In genomic region chr2:233848276-233848675, GRCh38 we compare ENCODE assay signal across 27 cellular contexts. TPM values are rescaled to one million over a fixed set of nuclear protein-coding genes. Genes with fewer than 3 reads are reported as not detected.
DNase-seq lines count a peak whose midpoint lies in the region; ATAC-seq, FAIRE-seq and TF ChIP-seq lines count a peak whose summit lies in the region.
"Had no signal": no experiment of that assay in that cellular context is flagged by ENCODE, and none has a peak within 500 bp of the region (broad histone marks: within the 10 kb centered on the region; RNA-seq: fewer than 3 reads in every experiment).

No MANE protein-coding gene starts in this region.

- H3K4me3 ChIP-seq in HepG2 (replicated peaks in 1 of 3; ENCODE audit: insufficient read depth in 1 of 3, low read depth in 2 of 3, low read length in 3 of 3) (no peak overlapping the region), right lobe of liver (no peak overlapping the region), Panc1 (ENCODE audit: low read depth in 2 of 2, low read length in 2 of 2) (no peak overlapping the region), esophagus muscularis mucosa (no peak overlapping the region), stomach (no peak overlapping the region)
- H3K4me3 ChIP-seq: coronary artery, gastroesophageal sphincter, left lung, pancreas, right atrium auricular region, SJSA1, tibial artery had no signal

- no peak overlapping the region for H3K4me3 Mint-ChIP-seq in stimulated activated effector memory CD8-positive, alpha-beta T cell treated with anti-CD3 and anti-CD28 coated beads, Interleukin-12 subunit alpha, Interleukin-12 subunit beta, amount 100 ng/mL, for 72 hours
- H3K4me3 Mint-ChIP-seq: naive thymus-derived CD8-positive, alpha-beta T cell; T-cell had no signal

- H4K20me1 ChIP-seq in HepG2 (ENCODE audit: insufficient read depth, low read length), result peaks cover 9% of the 10 kb centered on the region

- WGBS in HepG2 (ENCODE audit: low lambda C conversion rate), result 98% methylated on average over 13 of the region's 13 CpGs
- WGBS in right lobe of liver (ENCODE audit: insufficient coverage, low coverage, low lambda C conversion rate, missing lambda C conversion rate), result 96% methylated on average over 12 of the region's 13 CpGs
- 91% methylated on average over 13 of the region's 13 CpGs for WGBS in esophagus muscularis mucosa
- 89 to 98% (median 97%) methylated on average over 13 of the region's 13 CpGs for WGBS in stomach, 5 donors

- H3K9me3 ChIP-seq in HepG2 (ENCODE audit: low read length), result no peaks in the 10 kb centered on the region
- H3K9me3 ChIP-seq in right lobe of liver, result no peaks in the 10 kb centered on the region
- no peaks in the 10 kb centered on the region for H3K9me3 ChIP-seq in Panc1 (ENCODE audit: control insufficient read depth, insufficient read depth, low read depth, low read length)
- H3K9me3 ChIP-seq in esophagus muscularis mucosa, result no peaks in the 10 kb centered on the region
- no peaks in the 10 kb centered on the region for H3K9me3 ChIP-seq in stomach
- H3K9me3 ChIP-seq: gastroesophageal sphincter, left lung, pancreas, right atrium auricular region, SJSA1, tibial artery had no signal

- CTCF ChIA-PET in HepG2 (lab: Yijun Ruan, JAX; ENCODE audit: low intra/inter-chr PET ratio, low total read pairs) (no interaction called here), Panc1 (lab: Charles Lee) (no interaction called here)

- H3K4me1 Mint-ChIP-seq in stimulated activated effector memory CD8-positive, alpha-beta T cell treated with anti-CD3 and anti-CD28 coated beads, Interleukin-12 subunit alpha, Interleukin-12 subunit beta, amount 100 ng/mL, for 72 hours, result peaks cover 13% of the 10 kb centered on the region

- DNase-seq in HepG2 (ENCODE audit: low spot score) (no peak), right lobe of liver (no peak), Panc1 (ENCODE audit: low read depth, low spot score) (no peak), esophagus muscularis mucosa (ENCODE audit: extremely low spot score) (peak; percentile 21), stomach (no peak)
- no peak for DNase-seq in activated CD8-positive, alpha-beta memory T cell treated with anti-CD3 and anti-CD28 coated beads, Interleukin-2, amount 50 U/mL, for 48 hours
- DNase-seq in stimulated activated effector memory CD8-positive, alpha-beta T cell treated with anti-CD3 and anti-CD28 coated beads, Interleukin-12 subunit alpha, Interleukin-12 subunit beta, amount 100 ng/mL, for 72 hours (ENCODE audit: low spot score in 2 of 2), result no peak
- DNase-seq: activated CD4-positive, alpha-beta T cell treated with anti-CD3 and anti-CD28 coated beads for 4 hours; activated effector memory CD4-positive, alpha-beta T cell treated with Interleukin-2 at 50 U/mL for 16 hours; hypothalamus; KG1; left lung; NCI-H1694; NCI-H2171; NCI-H524; pancreas; stimulated activated CD4-positive, alpha-beta T cell treated with anti-CD3 and anti-CD28 coated beads, Interleukin-4, amount 100 ng/mL, for 1 hour; stimulated activated naive CD4-positive, alpha-beta T cell treated with Interleukin-2 at 50 U/mL for 16 hours; T-cell; tibial artery had no signal

- H3K4me2 ChIP-seq in HepG2 (ENCODE audit: low read depth, low read length), result no peak overlapping the region

- intact Hi-C loops in HepG2 (cut with micrococcal nuclease; ENCODE audit: unreplicated experiment) (no loop called here), right lobe of liver (cut with DNase I) (no loop called here), Panc1 (cut with micrococcal nuclease; ENCODE audit: unreplicated experiment) (no loop called here), esophagus muscularis mucosa (cut with DNase I) (no loop called here), stomach (cut with DNase I; ENCODE audit: low total_unique reads) (no loop called here)

- no peaks in the 10 kb centered on the region for H3K27me3 ChIP-seq in HepG2 (ENCODE audit: control insufficient read depth in 1 of 2, insufficient read depth in 2 of 2, low read length in 2 of 2)
- H3K27me3 ChIP-seq in right lobe of liver, result no peaks in the 10 kb centered on the region
- H3K27me3 ChIP-seq in Panc1 (ENCODE audit: control insufficient read depth, insufficient read depth, low read length), result no peaks in the 10 kb centered on the region
- peaks cover 0 to 44% (median 0%) of the 10 kb centered on the region in 4 donors for H3K27me3 ChIP-seq in esophagus muscularis mucosa
- peaks cover 0 to 13% (median 0%) of the 10 kb centered on the region in 3 donors for H3K27me3 ChIP-seq in stomach
- H3K27me3 ChIP-seq: pancreas, right atrium auricular region, SJSA1, tibial artery had no signal

- H3K36me3 Mint-ChIP-seq in stimulated activated effector memory CD8-positive, alpha-beta T cell treated with anti-CD3 and anti-CD28 coated beads, Interleukin-12 subunit alpha, Interleukin-12 subunit beta, amount 100 ng/mL, for 72 hours, result peaks cover 100% of the 10 kb centered on the region
- H3K36me3 Mint-ChIP-seq: naive thymus-derived CD8-positive, alpha-beta T cell; T-cell had no signal

- H3K4me1 ChIP-seq in HepG2 (ENCODE audit: insufficient read depth, low read length) (peaks cover 25% of the 10 kb centered on the region), right lobe of liver (no peaks in the 10 kb centered on the region), Panc1 (ENCODE audit: control insufficient read depth, insufficient read depth, low read length) (peaks cover 19% of the 10 kb centered on the region), esophagus muscularis mucosa (no peaks in the 10 kb centered on the region), stomach (peaks cover 0 to 15% (median 3%) of the 10 kb centered on the region in 4 donors)
- H3K4me1 ChIP-seq: gastroesophageal sphincter, pancreas, tibial artery had no signal

- H3K27ac ChIP-seq in HepG2 (ENCODE audit: extremely low read length, insufficient read depth, low read length), result no peak overlapping the region
- H3K27ac ChIP-seq in right lobe of liver, result no peak overlapping the region
- peak overlapping the region; percentile 45 for H3K27ac ChIP-seq in Panc1 (ENCODE audit: low read length)
- no peak overlapping the region for H3K27ac ChIP-seq in esophagus muscularis mucosa (replicated peaks in 1 of 4)
- H3K27ac ChIP-seq in stomach, result no peak overlapping the region
- H3K27ac ChIP-seq: C4-2B, coronary artery, gastroesophageal sphincter, left lung, pancreas, right atrium auricular region, SJSA1, tibial artery had no signal

- BruUV-seq in HepG2 (replicated peaks; lab: Mats Ljungman, UMichigan) (no TSS peak), Panc1 (replicated peaks; lab: Mats Ljungman, UMichigan) (no TSS peak)

- TF ChIP-seq RAD21 in HepG2 (CRISPR knock-in tag; IDR thresholded peaks at IDR 0.05), result no peak

- FAIRE-seq in HepG2 (lab: Jason Lieb, UNC), result no peak
- FAIRE-seq: pancreas, RCC 7860 had no signal

- in situ Hi-C loops in HepG2 (cut with HindIII; ENCODE audit: extremely low pct_ligation_motif_present, low pct_unique_long_range_greater_than_20kb), result loop anchor here (25.0 kb wide), 1 partner anchor 536 kb away; the partner anchor contains the start of gene SAG
- in situ Hi-C loops in Panc1 (cut with HindIII; ENCODE audit: low pct_unique_long_range_greater_than_20kb, low sequenced_read_pairs), result no loop called here

- TF ChIP-seq EP300 in HepG2 (IDR thresholded peaks at IDR 0.05; ENCODE audit: low read depth in 2 of 2, low read length in 2 of 2) (no peak), HepG2 (CRISPR knock-in tag; IDR thresholded peaks at IDR 0.05; ENCODE audit: borderline replicate concordance) (no peak), esophagus muscularis mucosa (IDR thresholded peaks at IDR 0.05) (no peak), stomach (IDR thresholded peaks at IDR 0.05) (no peak)

- H2AFZ ChIP-seq in HepG2 (ENCODE audit: low read length), result no peak overlapping the region

- H3K27ac Mint-ChIP-seq in stimulated activated effector memory CD8-positive, alpha-beta T cell treated with anti-CD3 and anti-CD28 coated beads, Interleukin-12 subunit alpha, Interleukin-12 subunit beta, amount 100 ng/mL, for 72 hours, result no peak overlapping the region
- H3K27ac Mint-ChIP-seq: naive thymus-derived CD8-positive, alpha-beta T cell; T-cell had no signal

- no peak overlapping the region for H3K9ac ChIP-seq in HepG2 (ENCODE audit: insufficient read depth, low read depth, low read length)

- ATAC-seq in HepG2, result no peak
- no peak for ATAC-seq in right lobe of liver
- ATAC-seq in Panc1, result no peak
- ATAC-seq in stimulated activated effector memory CD8-positive, alpha-beta T cell treated with anti-CD3 and anti-CD28 coated beads, Interleukin-12 subunit alpha, Interleukin-12 subunit beta, amount 100 ng/mL, for 72 hours, result no peak
- ATAC-seq: gastroesophageal sphincter; left lung; naive thymus-derived CD8-positive, alpha-beta T cell; pancreas; T-cell had no signal

- peaks cover 29% of the 10 kb centered on the region for H3K79me2 ChIP-seq in HepG2 (ENCODE audit: insufficient read depth, low read length)

- H3K36me3 ChIP-seq in HepG2 (replicated peaks in 1 of 2; ENCODE audit: control insufficient read depth in 1 of 2, insufficient read depth in 2 of 2, low read length in 2 of 2) (peaks cover 49 to 88% of the 10 kb centered on the region in 2 experiments), right lobe of liver (no peaks in the 10 kb centered on the region), Panc1 (ENCODE audit: control insufficient read depth, insufficient read depth, low read length) (peaks cover 51% of the 10 kb centered on the region), esophagus muscularis mucosa (no peaks in the 10 kb centered on the region), stomach (peaks cover 0 to 26% (median 0%) of the 10 kb centered on the region in 4 donors)
- H3K36me3 ChIP-seq: gastroesophageal sphincter, pancreas, right atrium auricular region, tibial artery had no signal

- TF ChIP-seq CTCF in HepG2 (CRISPR knock-in tag; IDR thresholded peaks at IDR 0.05), result no peak
- no peak for TF ChIP-seq CTCF in right lobe of liver (IDR thresholded peaks at IDR 0.05)
- no peak for TF ChIP-seq CTCF in Panc1 (IDR thresholded peaks at IDR 0.05)
- TF ChIP-seq CTCF in esophagus muscularis mucosa (IDR thresholded peaks at IDR 0.05), result no peak
- no peak for TF ChIP-seq CTCF in stomach (IDR thresholded peaks at IDR 0.05)

- TF ChIP-seq POLR2A in HepG2 (IDR thresholded peaks at IDR 0.05; ENCODE audit: insufficient read depth in 1 of 2, low read depth in 2 of 2, low read length in 2 of 2) (no peak), right lobe of liver (IDR thresholded peaks at IDR 0.05) (no peak), esophagus muscularis mucosa (IDR thresholded peaks at IDR 0.05; ENCODE audit: low read depth) (no peak), stomach (IDR thresholded peaks at IDR 0.05) (no peak)

- POLR2A ChIA-PET in HepG2 (lab: Yijun Ruan, JAX), result no interaction called here
- POLR2A ChIA-PET in Panc1 (lab: Charles Lee), result interaction anchor here (0.6 to 0.8 kb wide), 2 partner anchors 43 to 126 kb away, joined by 3 to 4 read pairs; no protein-coding TSS in a partner anchor

- H3K9me3 Mint-ChIP-seq in stimulated activated effector memory CD8-positive, alpha-beta T cell treated with anti-CD3 and anti-CD28 coated beads, Interleukin-12 subunit alpha, Interleukin-12 subunit beta, amount 100 ng/mL, for 72 hours, result no peaks in the 10 kb centered on the region
- H3K9me3 Mint-ChIP-seq: naive thymus-derived CD8-positive, alpha-beta T cell; T-cell had no signal

RNA-seq across cellular contexts. Expression of gene HJURP, which starts 6.1 kb away (rescaled TPM):
- total RNA-seq in HepG2 (2016; rRNA removed; fragmentation: Illumina TruSeq; extraction: Trizol) (36.3 and 45.9 TPM in 2 replicates), right lobe of liver (1 to 10 TPM in 3 of 6 experiments, under 1 TPM in 3; 0.27 to 2.5 (median 0.89) TPM), Panc1 (2021; ENCODE audit: unreplicated experiment) (87.0 TPM), esophagus muscularis mucosa (under 1 TPM in 3 of 4 donors, not detected in 1; under 0.01 to 0.23 (median 0.19) TPM), stomach (10 to 100 TPM in 1 of 5 donors, 1 to 10 TPM in 4; 2.0 to 28.3 (median 3.3) TPM)
- 12.1 and 14.1 TPM in 2 replicates for total RNA-seq in HepG2 (2016; cell fraction: cytosol; rRNA removed; fragmentation: Illumina TruSeq; extraction: Trizol; ENCODE audit: low read depth)
- total RNA-seq in HepG2 (2016; cell fraction: insoluble cytoplasmic fraction; rRNA removed; fragmentation: Illumina TruSeq; extraction: Trizol), result 35.1 and 51.2 TPM in 2 replicates
- 26.8 and 29.4 TPM in 2 replicates for total RNA-seq in HepG2 (2016; cell fraction: membrane; rRNA removed; fragmentation: Illumina TruSeq; extraction: Trizol)
- total RNA-seq in HepG2 (2016; cell fraction: nucleus; rRNA removed; fragmentation: Illumina TruSeq; extraction: Trizol), result 33.4 and 36.8 TPM in 2 replicates
- polyA plus RNA-seq in HepG2 (2011; rRNA removed) (26.0 and 43.9 TPM in 2 replicates), stomach (1 to 10 TPM; 1.2 to 6.6 (median 2.7) TPM)
- polyA plus RNA-seq in HepG2 (2011; cell fraction: cytosol; rRNA removed), result 14.5 and 27.5 TPM in 2 replicates
- 39.6 and 70.3 TPM in 2 replicates for polyA plus RNA-seq in HepG2 (2011; cell fraction: nucleus; rRNA removed)
- 7.6 and 21.0 TPM in 2 replicates for polyA plus RNA-seq in HepG2 (2012)
- 2.9 and 3.6 TPM in 2 replicates for polyA plus RNA-seq in HepG2 (2016; cell fraction: cytosol; fragmentation: Illumina TruSeq; extraction: Trizol; ENCODE audit: low read depth)
- 43.4 and 45.0 TPM in 2 replicates for polyA plus RNA-seq in HepG2 (2016; cell fraction: insoluble cytoplasmic fraction; fragmentation: Illumina TruSeq; extraction: Trizol; ENCODE audit: low read depth)
- 5.8 and 7.3 TPM in 2 replicates for polyA plus RNA-seq in HepG2 (2016; cell fraction: membrane; fragmentation: Illumina TruSeq; extraction: Trizol; ENCODE audit: low read depth)
- 88.1 and 90.3 TPM in 2 replicates for polyA plus RNA-seq in HepG2 (2016; cell fraction: nucleus; fragmentation: Illumina TruSeq; extraction: Trizol; ENCODE audit: insufficient read depth, low read depth)
- 91.3 and 113 TPM in 2 replicates for polyA minus RNA-seq in HepG2 (2011; rRNA and poly(A)+ RNA removed; ENCODE audit: low replicate concordance)
- 17.1 and 31.6 TPM in 2 replicates for polyA minus RNA-seq in HepG2 (2011; cell fraction: cytosol; rRNA and poly(A)+ RNA removed)
- polyA minus RNA-seq in HepG2 (2011; cell fraction: nucleus; rRNA and poly(A)+ RNA removed), result 19.5 and 34.5 TPM in 2 replicates
- 65.2 TPM for polyA plus RNA-seq in Panc1 (2012; ENCODE audit: insufficient read length)
- total RNA-seq: naive thymus-derived CD8-positive, alpha-beta T cell had no signal
- polyA plus RNA-seq: naive thymus-derived CD8-positive, alpha-beta T cell had no signal
